13 cellular contexts compared by ENCODE assay signal in genomic region chr22:20646377-20646776, GRCh38.
"Had no signal": no experiment of that assay in that cellular context is flagged by ENCODE, and none has a peak within 500 bp of the region (broad histone marks: within the 10 kb centered on the region; RNA-seq: fewer than 3 reads in every experiment).

No MANE protein-coding gene starts in this region.

- H3K27ac Mint-ChIP-seq: mesothelial cell of epicardium, nephron had no signal

- H3K4me3 Mint-ChIP-seq: mesothelial cell of epicardium, nephron had no signal

- ATAC-seq: heart left ventricle, left lung had no signal

- H3K36me3 Mint-ChIP-seq: mesothelial cell of epicardium had no signal

- H3K4me1 Mint-ChIP-seq: mesothelial cell of epicardium had no signal

- H3K9me3 Mint-ChIP-seq: mesothelial cell of epicardium, nephron had no signal

- DNase-seq: effector CD4-positive, alpha-beta T cell; foreskin melanocyte; hippocampal formation; islet precursor cell; left lung; occipital lobe; small intestine; stimulated activated CD4-positive, alpha-beta T cell treated with anti-CD3 and anti-CD28 coated beads, Interleukin-12 subunit alpha, Interleukin-12 subunit beta, amount 100 ng/mL, for 4 hours; stimulated activated naive CD4-positive, alpha-beta T cell treated with Interleukin-2 at 50 U/mL for 16 hours; trophoblast cell had no signal
